ENCODE assay signal across 9 cellular contexts in the genomic region with DNA sequence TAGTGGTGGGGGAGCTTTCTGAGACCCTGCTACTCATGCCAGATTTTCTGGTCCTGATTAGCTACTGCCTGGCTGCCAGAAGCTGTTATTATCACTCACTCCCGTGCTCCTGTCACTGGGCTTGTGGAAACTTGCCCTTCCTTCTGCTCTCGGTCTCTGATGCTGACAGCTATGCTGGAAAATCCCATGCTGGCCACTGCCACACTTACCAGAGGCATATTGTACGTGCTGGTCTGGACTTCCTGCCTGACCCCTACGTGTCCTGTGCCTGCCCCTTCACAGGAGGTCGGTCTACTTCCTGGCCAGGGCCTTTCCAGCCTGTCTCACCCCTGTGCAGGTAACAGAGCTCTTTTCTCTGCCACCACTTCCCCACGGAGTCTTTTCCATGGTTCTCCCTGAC.
A peak's percentile ranks its signal among the peaks of the same experiment; 100 is the strongest.
DNase-seq lines count a peak whose midpoint lies in the region; ATAC-seq and TF ChIP-seq lines count a peak whose summit lies in the region.
"Had no signal": no experiment of that assay in that cellular context is flagged by ENCODE, and none has a peak within 500 bp of the region (broad histone marks: within the 10 kb centered on the region; RNA-seq: fewer than 3 reads in every experiment).

No MANE protein-coding gene starts in this region.

- no peak overlapping the region for H3K4me2 ChIP-seq in OCI-LY1 (ENCODE audit: low read length)

- peak; percentile 37 for ATAC-seq in GM19463 (IDR thresholded peaks at IDR 0.05; ENCODE audit: unreplicated experiment)
- peak; percentile 93 to 94 for ATAC-seq in left cardiac atrium
- ATAC-seq in activated T-cell treated with anti-CD3 and anti-CD28 coated beads, Interleukin-2, amount 50 U/mL, for 72 hours (replicated peaks in 1 of 2): no peak
- ATAC-seq in GM21515 (IDR thresholded peaks at IDR 0.05; ENCODE audit: unreplicated experiment): no peak

- no peak for TF ChIP-seq CTCF in OCI-LY1 (IDR thresholded peaks at IDR 0.05; ENCODE audit: low read length)
- no peak for TF ChIP-seq CTCF in stomach (IDR thresholded peaks at IDR 0.05)

- H3K4me3 ChIP-seq in OCI-LY1 (ENCODE audit: low read depth, low read length, poor library complexity, severe bottlenecking) (no peak overlapping the region), stomach (no peak overlapping the region)

- no peaks in the 10 kb centered on the region for H3K9me3 ChIP-seq in OCI-LY1 (ENCODE audit: low read length)
- H3K9me3 ChIP-seq in stomach: no peaks in the 10 kb centered on the region

- H3K9me3 Mint-ChIP-seq in activated T-cell treated with anti-CD3 and anti-CD28 coated beads, Interleukin-2, amount 50 U/mL, for 72 hours: peaks cover 0 to 2% of the 10 kb centered on the region in 2 donors

- H3K4me1 Mint-ChIP-seq in activated T-cell treated with anti-CD3 and anti-CD28 coated beads, Interleukin-2, amount 50 U/mL, for 72 hours (ENCODE audit: low read depth): no peaks in the 10 kb centered on the region

- no peaks in the 10 kb centered on the region for H3K9me2 ChIP-seq in OCI-LY1 (ENCODE audit: low read depth, low read length)

- no peak overlapping the region for H3K9ac ChIP-seq in OCI-LY1 (ENCODE audit: low read length)

- no peaks in the 10 kb centered on the region for H4K20me1 ChIP-seq in OCI-LY1 (ENCODE audit: insufficient read depth, low read length)

- H3K27me3 Mint-ChIP-seq in activated T-cell treated with anti-CD3 and anti-CD28 coated beads, Interleukin-2, amount 50 U/mL, for 72 hours (ENCODE audit: low read depth): no peaks in the 10 kb centered on the region

- H2AFZ ChIP-seq in OCI-LY1 (ENCODE audit: low read length): 0 out of 2 replicates have a peak overlapping the region, but pooled peaks have one; percentile 78

- no peak overlapping the region for H3K27ac Mint-ChIP-seq in activated T-cell treated with anti-CD3 and anti-CD28 coated beads, Interleukin-2, amount 50 U/mL, for 72 hours

- H3F3A ChIP-seq in OCI-LY1 (ENCODE audit: insufficient read depth, low read length): no peaks in the 10 kb centered on the region

- no peaks in the 10 kb centered on the region for H3K79me2 ChIP-seq in OCI-LY1 (ENCODE audit: insufficient read depth, low read length)

- H3K27ac ChIP-seq in OCI-LY1 (ENCODE audit: low read depth, low read length, poor library complexity, severe bottlenecking) (no peak overlapping the region), stomach (peak overlapping the region; percentile 51 to 79 (median 62))

- intact Hi-C loops in left cardiac atrium (cut with DNase I) (no loop called here), stomach (cut with DNase I; ENCODE audit: low total_unique reads) (no loop called here)

- H3K4me1 ChIP-seq in OCI-LY1 (ENCODE audit: insufficient read depth, low read length, severe bottlenecking) (peaks cover 32% of the 10 kb centered on the region), stomach (peaks cover 10 to 65% (median 35%) of the 10 kb centered on the region in 4 donors)

- H3K27me3 ChIP-seq in OCI-LY1 (ENCODE audit: insufficient read depth, low read length) (no peaks in the 10 kb centered on the region), stomach (no peaks in the 10 kb centered on the region)

- no peak for TF ChIP-seq EP300 in stomach (IDR thresholded peaks at IDR 0.05)

- WGBS in stomach, 5 donors: 22 to 39% (median 25%) methylated on average over 6 of the region's 6 CpGs

- no peaks in the 10 kb centered on the region for H3K36me3 ChIP-seq in OCI-LY1 (ENCODE audit: insufficient read depth, low read length)
- H3K36me3 ChIP-seq in stomach: no peaks in the 10 kb centered on the region

- no peak for TF ChIP-seq POLR2A in stomach (IDR thresholded peaks at IDR 0.05)

- H3K36me3 Mint-ChIP-seq in activated T-cell treated with anti-CD3 and anti-CD28 coated beads, Interleukin-2, amount 50 U/mL, for 72 hours (ENCODE audit: insufficient read depth in 2 of 2): peaks cover 5% of the 10 kb centered on the region in 2 donors

- H3K4me3 Mint-ChIP-seq in activated T-cell treated with anti-CD3 and anti-CD28 coated beads, Interleukin-2, amount 50 U/mL, for 72 hours: no peak overlapping the region

- DNase-seq in left cardiac atrium: peak; percentile 67
- peak; percentile 42 for DNase-seq in stomach
- DNase-seq in activated T-cell treated with anti-CD3 and anti-CD28 coated beads, Interleukin-2, amount 50 U/mL, for 72 hours: no peak
- no peak for DNase-seq in activated effector memory CD4-positive, alpha-beta T cell treated with Interleukin-2 at 50 U/mL for 16 hours
- DNase-seq in NCI-H187 treated with DMSO at 0.1 percent for 48 hours (lab: John Stamatoyannopoulos, UW): no peak
- DNase-seq: activated CD4-positive, alpha-beta T cell treated with anti-CD3 and anti-CD28 coated beads, Interleukin-2, amount 50 U/mL, for 1 hour had no signal

Comparison
In these comparisons a context has a peak if more than half of its experiments do, and no peak if none do; other contexts are left out.
1. ATAC-seq: peak in GM19463 (single experiment) and left cardiac atrium (2 of 2); none in activated T-cell treated with anti-CD3 and anti-CD28 coated beads, Interleukin-2, amount 50 U/mL, for 72 hours (0 of 2) and GM21515 (single experiment).
2. DNase-seq: peak in left cardiac atrium (single experiment) and stomach (single experiment); none in activated T-cell treated with anti-CD3 and anti-CD28 coated beads, Interleukin-2, amount 50 U/mL, for 72 hours (0 of 2), activated effector memory CD4-positive, alpha-beta T cell treated with Interleukin-2 at 50 U/mL for 16 hours (single experiment) and NCI-H187 treated with DMSO at 0.1 percent for 48 hours (single experiment).